ENCODE assay signal across 11 cellular contexts in the genomic region with DNA sequence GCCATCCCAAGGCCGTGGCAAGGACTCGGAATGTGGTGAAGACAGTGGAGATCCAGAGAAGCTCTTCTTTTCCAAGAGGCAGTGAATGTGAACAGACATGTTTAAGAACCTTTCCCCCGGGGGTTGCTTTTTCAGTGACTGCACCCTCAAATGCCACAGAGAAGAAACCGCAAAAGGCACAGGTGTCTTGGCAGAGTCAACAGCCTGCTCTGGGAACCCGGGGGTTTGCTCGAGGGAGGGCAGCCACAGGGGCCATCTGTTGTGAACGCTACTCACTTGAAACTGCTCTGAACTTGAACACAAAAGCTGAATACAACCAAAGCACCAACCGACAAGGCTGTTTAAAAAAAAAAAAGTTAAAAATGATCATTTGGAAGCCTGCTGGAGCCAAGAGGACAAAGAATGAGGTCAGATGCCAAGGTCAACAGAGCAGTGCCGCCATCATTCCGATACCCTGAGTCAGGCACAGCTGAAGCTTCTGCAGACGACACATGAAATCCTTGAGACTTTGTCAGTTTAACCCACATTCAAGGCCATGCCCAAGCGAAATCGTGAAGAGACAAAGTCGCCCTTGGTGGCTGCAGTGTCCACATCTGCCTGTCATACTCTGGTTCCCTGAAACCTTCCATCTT. TPM values are rescaled to one million over a fixed set of nuclear protein-coding genes. Genes with fewer than 3 reads are reported as not detected.
DNase-seq lines count a peak whose midpoint lies in the region; ATAC-seq, FAIRE-seq and TF ChIP-seq lines count a peak whose summit lies in the region.
"Had no signal": no experiment of that assay in that cellular context is flagged by ENCODE, and none has a peak within 500 bp of the region (broad histone marks: within the 10 kb centered on the region; RNA-seq: fewer than 3 reads in every experiment).

No MANE protein-coding gene starts in this region.

- TF ChIP-seq CTCF in Panc1 (IDR thresholded peaks at IDR 0.05) (no peak), fibroblast of pulmonary artery (IDR thresholded peaks at IDR 0.05; ENCODE audit: low read length, missing control alignments) (no peak), kidney (IDR thresholded peaks at IDR 0.05; ENCODE audit: borderline replicate concordance, extremely low read depth, insufficient read depth) (no peak), GM20000 (IDR thresholded peaks at IDR 0.05; ENCODE audit: extremely low read depth, missing control alignments) (no peak)

- H4K20me1 ChIP-seq in BLaER1 treated with 17β-estradiol and CSF1 and Interleukin-3, amounts not matched to agents 10 nM and 100 nM: no peaks in the 10 kb centered on the region

- peaks cover 0 to 15% (median 13%) of the 10 kb centered on the region in 11 experiments; a peak in 18 of 22 replicates for H3K9me3 ChIP-seq in BLaER1 treated with 17β-estradiol and CSF1 and Interleukin-3, amounts not matched to agents 10 nM and 100 nM (replicated peaks in 1 of 11)
- no peaks in the 10 kb centered on the region for H3K9me3 ChIP-seq in Panc1 (ENCODE audit: control insufficient read depth, insufficient read depth, low read depth, low read length)
- no peaks in the 10 kb centered on the region for H3K9me3 ChIP-seq in kidney (ENCODE audit: control insufficient read depth in 1 of 2, low read length in 2 of 2)

- H3K27ac ChIP-seq in BLaER1 treated with 17β-estradiol and CSF1 and Interleukin-3, amounts not matched to agents 10 nM and 100 nM: peak overlapping the region in 6 of 11 experiments; percentile 8 to 63 (median 50); a peak in 9 of 22 replicates
- H3K27ac ChIP-seq in Panc1 (ENCODE audit: low read length) (no peak overlapping the region), kidney (ENCODE audit: low read depth in 2 of 2, low read length in 2 of 2) (no peak overlapping the region)

- no TSS peak for BruUV-seq in Panc1 (replicated peaks; lab: Mats Ljungman, UMichigan)

- no peak for FAIRE-seq in kidney (lab: Jason Lieb, UNC)

- H3K36me3 ChIP-seq in BLaER1 treated with 17β-estradiol and CSF1 and Interleukin-3, amounts not matched to agents 10 nM and 100 nM: no peaks in the 10 kb centered on the region
- H3K36me3 ChIP-seq in Panc1 (ENCODE audit: control insufficient read depth, insufficient read depth, low read length) (no peaks in the 10 kb centered on the region), kidney (ENCODE audit: control insufficient read depth in 1 of 2, insufficient read depth in 2 of 2, low read length in 2 of 2) (no peaks in the 10 kb centered on the region)

- no peak for DNase-seq in Panc1 (ENCODE audit: low read depth, low spot score)
- peak; percentile 5 for DNase-seq in fibroblast of pulmonary artery (ENCODE audit: low read depth)
- no peak for DNase-seq in NCI-H128 (lab: John Stamatoyannopoulos, UW; ENCODE audit: unreplicated experiment)
- DNase-seq in HEK293T (ENCODE audit: extremely low spot score): no peak
- no peak for DNase-seq in kidney
- DNase-seq in GM20000 (ENCODE audit: low spot score): no peak
- DNase-seq: DMS53, nucleus accumbens had no signal

- H3K9ac ChIP-seq in BLaER1 treated with 17β-estradiol and CSF1 and Interleukin-3, amounts not matched to agents 10 nM and 100 nM: peak overlapping the region in 4 of 11 experiments; percentile 8 to 52 (median 38); a peak in 4 of 22 replicates
- H3K9ac ChIP-seq in kidney (ENCODE audit: low read length in 2 of 2): no peak overlapping the region

- intact Hi-C loops in Panc1 (cut with micrococcal nuclease; ENCODE audit: unreplicated experiment) (no loop called here), kidney (cut with DNase I) (no loop called here)

- peak overlapping the region; percentile 61 to 93 (median 77) for H3K4me2 ChIP-seq in BLaER1 treated with 17β-estradiol and CSF1 and Interleukin-3, amounts not matched to agents 10 nM and 100 nM

- CTCF ChIA-PET in Panc1 (lab: Charles Lee) (interaction anchor here (0.5 to 0.6 kb wide), 2 partner anchors 13 to 96 kb away, joined by 3 to 6 read pairs; no protein-coding TSS in a partner anchor), HEK293T (lab: Yijun Ruan, JAX) (no interaction called here)

- POLR2A ChIA-PET in Panc1 (lab: Charles Lee): no interaction called here
- POLR2A ChIA-PET in HEK293T (lab: Yijun Ruan, JAX): no interaction called here

- peaks cover 0 to 27% (median 0%) of the 10 kb centered on the region in 11 experiments; a peak in 7 of 22 replicates for H3K27me3 ChIP-seq in BLaER1 treated with 17β-estradiol and CSF1 and Interleukin-3, amounts not matched to agents 10 nM and 100 nM
- H3K27me3 ChIP-seq in Panc1 (ENCODE audit: control insufficient read depth, insufficient read depth, low read length): no peaks in the 10 kb centered on the region

- in situ Hi-C loops in Panc1 (cut with HindIII; ENCODE audit: low pct_unique_long_range_greater_than_20kb, low sequenced_read_pairs): no loop called here

- peak overlapping the region in 2 of 10 experiments; percentile 1 to 25; a peak in 1 of 20 replicates for H3K4me3 ChIP-seq in BLaER1 treated with 17β-estradiol and CSF1 and Interleukin-3, amounts not matched to agents 10 nM and 100 nM
- H3K4me3 ChIP-seq in Panc1 (ENCODE audit: low read depth in 2 of 2, low read length in 2 of 2) (no peak overlapping the region), fibroblast of pulmonary artery (replicated peaks; ENCODE audit: low read depth, low read length) (no peak overlapping the region), kidney (ENCODE audit: low read length in 2 of 2) (no peak overlapping the region)

- H3K4me1 ChIP-seq in BLaER1 treated with 17β-estradiol and CSF1 and Interleukin-3, amounts not matched to agents 10 nM and 100 nM: peaks cover 43 to 80% (median 59%) of the 10 kb centered on the region in 10 experiments
- H3K4me1 ChIP-seq in Panc1 (ENCODE audit: control insufficient read depth, insufficient read depth, low read length) (peaks cover 4% of the 10 kb centered on the region; the same call in 1 of the 2 replicates), kidney (ENCODE audit: control insufficient read depth in 1 of 2, insufficient read depth in 1 of 2, low read depth in 1 of 2, low read length in 2 of 2) (no peaks in the 10 kb centered on the region)

- ATAC-seq in GM19467 (IDR thresholded peaks at IDR 0.05; ENCODE audit: unreplicated experiment) (peak; percentile 58), Panc1 (peak; percentile 39)
- ATAC-seq: activated CD4-positive, CD25-positive, alpha-beta regulatory T cell treated with anti-CD3 and anti-CD28 coated beads, Interleukin-2, amount 50 U/mL, for 24 hours had no signal

TF ChIP-seq in HEK293T, 16 proteins besides CTCF, POLR2A, EP300 and RAD21:
- TF ChIP-seq FOXK2 (IDR thresholded peaks at IDR 0.05): no peak
- no peak for TF ChIP-seq ARNT (IDR thresholded peaks at IDR 0.05)
- no peak for TF ChIP-seq FOXA1 (IDR thresholded peaks at IDR 0.05)
- TF ChIP-seq SUZ12 (IDR thresholded peaks at IDR 0.05): no peak
- TF ChIP-seq CTBP1 (IDR thresholded peaks at IDR 0.05; ENCODE audit: borderline replicate concordance): no peak
- TF ChIP-seq TARDBP (IDR thresholded peaks at IDR 0.05): no peak
- no peak for TF ChIP-seq ELF4 (IDR thresholded peaks at IDR 0.05)
- no peak for TF ChIP-seq SP1 (IDR thresholded peaks at IDR 0.05)
- no peak for TF ChIP-seq ZNF384 (IDR thresholded peaks at IDR 0.05)
- TF ChIP-seq FOXM1 (IDR thresholded peaks at IDR 0.05; ENCODE audit: borderline replicate concordance): no peak
- TF ChIP-seq L3MBTL2 (conservative IDR thresholded peaks at IDR 0.05): no peak

RNA-seq across cellular contexts. Expression of a gene that starts 47.4 kb away (rescaled TPM):
- 63.1 TPM for total RNA-seq in Panc1 (2021; ENCODE audit: unreplicated experiment)
- 33.1 TPM for polyA plus RNA-seq in Panc1 (2012; ENCODE audit: insufficient read length)
- 66.2 TPM for total RNA-seq in kidney
- 108 TPM for polyA plus RNA-seq in kidney (ENCODE audit: insufficient read depth, low read depth, low replicate concordance)

RNA-seq across cellular contexts. Expression of a gene that starts 47.7 kb away (rescaled TPM):
- 12.9 TPM for total RNA-seq in Panc1 (2021; ENCODE audit: unreplicated experiment)
- 6.2 TPM for polyA plus RNA-seq in Panc1 (2012; ENCODE audit: insufficient read length)
- total RNA-seq in kidney: 5.3 TPM
- 2.0 TPM for polyA plus RNA-seq in kidney (ENCODE audit: insufficient read depth, low read depth, low replicate concordance)

Comparison
In these comparisons a context has a peak if more than half of its experiments do, and no peak if none do; other contexts are left out.
1. H3K27ac ChIP-seq: peak in BLaER1 treated with 17β-estradiol and CSF1 and Interleukin-3, amounts not matched to agents 10 nM and 100 nM (6 of 11); none in Panc1 (single experiment) and kidney (0 of 2).